1 cellular context compared by ENCODE assay signal in genomic region chr2:173854840-173855239, GRCh38.
TF ChIP-seq lines count a peak whose summit lies in the region.

No MANE protein-coding gene starts in this region.

TF ChIP-seq in GM23338, 12 proteins besides CTCF, POLR2A, EP300 and RAD21 (continued from another document):
- TF ChIP-seq ZNF462 (CRISPR knock-in tag; IDR thresholded peaks at IDR 0.05) (no peak), NANOG (IDR thresholded peaks at IDR 0.05; ENCODE audit: borderline replicate concordance) (no peak), POLR2AphosphoS5 (IDR thresholded peaks at IDR 0.05; ENCODE audit: low read depth) (no peak), REST (IDR thresholded peaks at IDR 0.05; ENCODE audit: unreplicated experiment) (no peak), ZNF114 (CRISPR knock-in tag; IDR thresholded peaks at IDR 0.05) (no peak)
TF ChIP-seq in GM23338: peak in this region for 0.
